10 cellular contexts compared by ENCODE assay signal in genomic region chr16:66331441-66331964, GRCh38. TPM values are rescaled to one million over a fixed set of nuclear protein-coding genes. Genes with fewer than 3 reads are reported as not detected.
"Had no signal": no experiment of that assay in that cellular context is flagged by ENCODE, and none has a peak within 500 bp of the region (broad histone marks: within the 10 kb centered on the region; RNA-seq: fewer than 3 reads in every experiment).

No MANE protein-coding gene starts in this region.

RNA-seq across cellular contexts. Expression of gene CDH5, which starts 35.0 kb away (rescaled TPM):
- total RNA-seq: activated CD4-positive, alpha-beta memory T cell treated with anti-CD3 and anti-CD28 coated beads, Interleukin-2, amount 10 ng/mL, durations not matched to agents 7 days and 5 days; activated CD4-positive, alpha-beta T cell treated with anti-CD3 and anti-CD28 coated beads for 36 hours; activated CD4-positive, alpha-beta T cell treated with anti-CD3 and anti-CD28 coated beads, Interleukin-2, amount 10 ng/mL, durations not matched to agents 7 days and 5 days; activated CD8-positive, alpha-beta memory T cell treated with anti-CD3 and anti-CD28 coated beads, Interleukin-2, amount 10 ng/mL, durations not matched to agents 7 days and 5 days; activated CD8-positive, alpha-beta T cell treated with anti-CD3 and anti-CD28 coated beads, Interleukin-2, amount 10 ng/mL, durations not matched to agents 7 days and 5 days; activated naive CD8-positive, alpha-beta T cell treated with anti-CD3 and anti-CD28 coated beads, Interleukin-2, amount 10 ng/mL, durations not matched to agents 7 days and 5 days; activated T-helper 2 cell treated with anti-CD3 and anti-CD28 coated beads, Interferon-gamma antibody, Interleukin-2, Interleukin-4, amounts not matched to agents 10 μg/mL and 5 μg/mL and 100 μg/mL, durations not matched to agents 14 hours and 24 hours and 36 hours; T-helper 1 cell treated with Interleukin-12 subunit alpha and Interleukin-12 subunit beta and Interleukin-4 antibody, amounts not matched to agents 30 ng/mL and 1 ng/mL, for 36 hours; T-helper 17 cell; T-helper 2 cell treated with Interferon-gamma antibody and Interleukin-4, amounts not matched to agents 100 ng/mL and 5 ng/mL, for 36 hours had no signal
